12 cellular contexts compared by ENCODE assay signal in genomic region chr19:40279120-40279551, GRCh38. TPM values are rescaled to one million over a fixed set of nuclear protein-coding genes. Genes with fewer than 3 reads are reported as not detected.
DNase-seq lines count a peak whose midpoint lies in the region; ATAC-seq and TF ChIP-seq lines count a peak whose summit lies in the region.
"Had no signal": no experiment of that assay in that cellular context is flagged by ENCODE, and none has a peak within 500 bp of the region (broad histone marks: within the 10 kb centered on the region; RNA-seq: fewer than 3 reads in every experiment).

No MANE protein-coding gene starts in this region.

- no peak for TF ChIP-seq CTCF in CD4-positive, alpha-beta T cell (IDR thresholded peaks at IDR 0.05)
- TF ChIP-seq CTCF in coronary artery (IDR thresholded peaks at IDR 0.05), result no peak

- no peaks in the 10 kb centered on the region for H3K9me3 ChIP-seq in CD4-positive, alpha-beta T cell (ENCODE audit: control insufficient read depth, low read length)
- H3K9me3 ChIP-seq: neutrophil had no signal

- H3K9me3 Mint-ChIP-seq in CD4-positive, alpha-beta T cell, result no peaks in the 10 kb centered on the region
- H3K9me3 Mint-ChIP-seq: stimulated activated naive CD8-positive, alpha-beta T cell treated with anti-CD3 and anti-CD28 coated beads, Interleukin-15, Interleukin-2, amounts not matched to agents 100 ng/mL and 50 ng/mL, for 24 hours had no signal

- intact Hi-C loops in CD4-positive, alpha-beta T cell (cut with DNase I, micrococcal nuclease), result no loop called here

- no peak for DNase-seq in CD4-positive, alpha-beta T cell
- DNase-seq in coronary artery (ENCODE audit: low spot score), result no peak
- peak; percentile 30 for DNase-seq in kidney tubule cell (ENCODE audit: low spot score)
- peak; percentile 51 for DNase-seq in skeletal muscle cell (ENCODE audit: low read depth)
- DNase-seq in stimulated activated CD4-positive, alpha-beta T cell treated with anti-CD3 and anti-CD28 coated beads, Interleukin-1b, Interleukin-23, amount 100 ng/mL, for 48 hours, result no peak
- no peak for DNase-seq in HCEC 1CT
- no peak for DNase-seq in activated CD4-positive, CD25-positive, alpha-beta regulatory T cell (lab: John Stamatoyannopoulos, UW)
- DNase-seq: COR-L47 had no signal

- peaks cover 24% of the 10 kb centered on the region for H3K36me3 Mint-ChIP-seq in CD4-positive, alpha-beta T cell (ENCODE audit: low read depth)

- POLR2A ChIA-PET in CD4-positive, alpha-beta T cell (lab: Charles Lee), result interaction anchor here (0.7 kb wide), 1 partner anchor 834 kb away, joined by 3 read pairs; the partner anchor contains the start of gene SUPT5H

- no peaks in the 10 kb centered on the region for H3K27me3 ChIP-seq in CD4-positive, alpha-beta T cell (ENCODE audit: control insufficient read depth, insufficient read depth, low read length)
- H3K27me3 ChIP-seq: neutrophil had no signal

- H3K4me3 ChIP-seq in coronary artery (peak overlapping the region; percentile 56), skeletal muscle cell (ENCODE audit: low read depth, low read length) (peak overlapping the region; percentile 35)

- no peak overlapping the region for H3K27ac ChIP-seq in CD4-positive, alpha-beta T cell (ENCODE audit: low read depth, low read length)
- peak overlapping the region; percentile 26 to 60 for H3K27ac ChIP-seq in coronary artery
- H3K27ac ChIP-seq: neutrophil had no signal

- ATAC-seq in CD4-positive, alpha-beta T cell (ENCODE audit: poor library complexity), result no peak
- no peak for ATAC-seq in HG03521 (IDR thresholded peaks at IDR 0.05; ENCODE audit: unreplicated experiment)

- H3K4me3 Mint-ChIP-seq in CD4-positive, alpha-beta T cell, result no peak overlapping the region
- H3K4me3 Mint-ChIP-seq: stimulated activated naive CD8-positive, alpha-beta T cell treated with anti-CD3 and anti-CD28 coated beads, Interleukin-15, Interleukin-2, amounts not matched to agents 100 ng/mL and 50 ng/mL, for 24 hours had no signal

- no peaks in the 10 kb centered on the region for H3K27me3 Mint-ChIP-seq in CD4-positive, alpha-beta T cell
- H3K27me3 Mint-ChIP-seq: stimulated activated naive CD8-positive, alpha-beta T cell treated with anti-CD3 and anti-CD28 coated beads, Interleukin-15, Interleukin-2, amounts not matched to agents 100 ng/mL and 50 ng/mL, for 24 hours had no signal

- peak overlapping the region; percentile 44 for H3K27ac Mint-ChIP-seq in CD4-positive, alpha-beta T cell

- CTCF ChIA-PET in CD4-positive, alpha-beta T cell (lab: Charles Lee), result no interaction called here

- peaks cover 76% of the 10 kb centered on the region for H3K4me1 Mint-ChIP-seq in CD4-positive, alpha-beta T cell (ENCODE audit: low read depth)

RNA-seq across cellular contexts. Expression of gene AKT2, which starts 6.0 kb away (rescaled TPM):
- 100 to 1,000 TPM; 197 to 199 TPM for total RNA-seq in CD4-positive, alpha-beta T cell

RNA-seq across cellular contexts. Expression of gene CCNP, which starts 52.6 kb away (rescaled TPM):
- 1 to 10 TPM; 1.2 to 1.7 TPM for total RNA-seq in CD4-positive, alpha-beta T cell
- total RNA-seq: LHCN-M2 had no signal

Comparison
In these comparisons a context has a peak if more than half of its experiments do, and no peak if none do; other contexts are left out.
1. DNase-seq: peak in kidney tubule cell (single experiment) and skeletal muscle cell (single experiment); none in CD4-positive, alpha-beta T cell (0 of 10), coronary artery (single experiment), stimulated activated CD4-positive, alpha-beta T cell treated with anti-CD3 and anti-CD28 coated beads, Interleukin-1b, Interleukin-23, amount 100 ng/mL, for 48 hours (single experiment), HCEC 1CT (single experiment) and activated CD4-positive, CD25-positive, alpha-beta regulatory T cell (0 of 4).